In the genomic region with DNA sequence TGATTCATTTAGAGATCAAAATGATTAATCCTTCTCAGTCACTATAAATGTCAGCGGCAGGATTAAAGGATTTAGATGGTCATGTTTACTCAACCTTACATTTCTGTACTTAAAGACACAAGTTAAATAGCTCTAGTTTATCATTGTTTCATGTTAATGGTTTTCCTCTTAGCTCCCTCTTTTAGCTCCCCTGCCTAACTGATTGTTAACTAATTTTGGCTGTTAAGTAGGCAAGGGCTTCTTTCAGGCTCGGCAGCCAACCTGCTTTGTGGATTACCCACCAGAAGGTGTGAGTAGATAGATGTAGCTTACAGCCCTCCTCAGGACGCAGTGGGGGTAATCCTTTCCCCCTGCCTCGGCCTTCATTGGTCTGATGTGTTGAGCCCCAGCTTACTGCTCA, we compare ENCODE assay signal across 20 cellular contexts.
DNase-seq lines count a peak whose midpoint lies in the region; ATAC-seq, FAIRE-seq and TF ChIP-seq lines count a peak whose summit lies in the region.
"Had no signal": no experiment of that assay in that cellular context is flagged by ENCODE, and none has a peak within 500 bp of the region (broad histone marks: within the 10 kb centered on the region; RNA-seq: fewer than 3 reads in every experiment).

No MANE protein-coding gene starts in this region.

- peaks cover 4% of the 10 kb centered on the region for H3K9me3 Mint-ChIP-seq in nephron

- peak overlapping the region; percentile 52 to 87 (median 78) for H3K27ac Mint-ChIP-seq in nephron

- peaks cover 8% of the 10 kb centered on the region for H3K4me1 ChIP-seq in foreskin keratinocyte
- H3K4me1 ChIP-seq: parathyroid adenoma had no signal

- peak; percentile 25 for DNase-seq in D721Med (ENCODE audit: insufficient read length, low spot score)
- DNase-seq in LHCN-M2 (ENCODE audit: low read depth), result peak; percentile 38
- DNase-seq in foreskin keratinocyte, result peak in 1 of 2 donors; percentile 1
- no peak for DNase-seq in DMS153 treated with DMSO at 0.1 percent for 48 hours (lab: John Stamatoyannopoulos, UW; ENCODE audit: unreplicated experiment)
- no peak for DNase-seq in SW480 (ENCODE audit: low spot score)
- DNase-seq: activated effector memory CD4-positive, alpha-beta T cell treated with anti-CD3 and anti-CD28 coated beads, Interleukin-2, amount 50 U/mL, for 16 hours; amniotic stem cell; caudate nucleus; COR-L47; effector CD4-positive, alpha-beta T cell; GF-D8; NCI-H1694; NCI-H446 treated with DMSO at 0.1 percent for 48 hours; SIG-M5 had no signal

- H3K27me3 Mint-ChIP-seq in nephron (ENCODE audit: low read depth), result no peaks in the 10 kb centered on the region

- TF ChIP-seq CTCF in D721Med (IDR thresholded peaks at IDR 0.05; ENCODE audit: insufficient read depth, missing control alignments), result no peak
- TF ChIP-seq CTCF in foreskin keratinocyte (conservative IDR thresholded peaks at IDR 0.05), result no peak
- TF ChIP-seq CTCF in nephron (IDR thresholded peaks at IDR 0.05; ENCODE audit: unreplicated experiment in 3 of 3), result no peak

- H3K4me1 Mint-ChIP-seq in nephron, result peaks cover 28% of the 10 kb centered on the region

- no peak overlapping the region for H3K27ac ChIP-seq in foreskin keratinocyte
- H3K27ac ChIP-seq: parathyroid adenoma, skin epidermis had no signal

- ATAC-seq in foreskin keratinocyte, result peak; percentile 26
- ATAC-seq in HG03025 (IDR thresholded peaks at IDR 0.05; ENCODE audit: low FRiP score, unreplicated experiment), result no peak
- ATAC-seq in HG02973 (IDR thresholded peaks at IDR 0.05; ENCODE audit: unreplicated experiment), result no peak

- peak; percentile 74 for FAIRE-seq in D721Med (lab: Jason Lieb, UNC)
- FAIRE-seq: GM12892 had no signal

- no peaks in the 10 kb centered on the region for H3K27me3 ChIP-seq in foreskin keratinocyte

- peaks cover 25% of the 10 kb centered on the region for H3K36me3 Mint-ChIP-seq in nephron (ENCODE audit: low read depth)

- H3K4me3 Mint-ChIP-seq in nephron, result no peak overlapping the region

Comparison
In these comparisons a context has a peak if more than half of its experiments do, and no peak if none do; other contexts are left out.
1. DNase-seq: peak in D721Med (single experiment) and LHCN-M2 (single experiment); none in DMS153 treated with DMSO at 0.1 percent for 48 hours (single experiment) and SW480 (single experiment).